In genomic region chr10:69461327-69462025, GRCh38 we compare ENCODE assay signal across 16 cellular contexts. TPM values are rescaled to one million over a fixed set of nuclear protein-coding genes. Genes with fewer than 3 reads are reported as not detected.
DNase-seq lines count a peak whose midpoint lies in the region; ATAC-seq and TF ChIP-seq lines count a peak whose summit lies in the region.
"Had no signal": no experiment of that assay in that cellular context is flagged by ENCODE, and none has a peak within 500 bp of the region (broad histone marks: within the 10 kb centered on the region; RNA-seq: fewer than 3 reads in every experiment).

No MANE protein-coding gene starts in this region.

- no peak overlapping the region for H2AK5ac ChIP-seq in trophoblast cell (ENCODE audit: low read length)

- H3K27ac ChIP-seq in trophoblast cell (ENCODE audit: low read depth, low read length) (no peak overlapping the region), upper lobe of right lung (peak overlapping the region; percentile 30), brain microvascular endothelial cell (no peak overlapping the region)

- peaks cover 16% of the 10 kb centered on the region for H3K79me1 ChIP-seq in trophoblast cell (ENCODE audit: low read length)

- H4K91ac ChIP-seq in trophoblast cell (ENCODE audit: low read depth, low read length): no peak overlapping the region

- peak overlapping the region; percentile 6 for H2BK12ac ChIP-seq in trophoblast cell (ENCODE audit: low read length)

- H3K36me3 ChIP-seq in trophoblast cell (ENCODE audit: control insufficient read depth in 1 of 2, insufficient read depth in 2 of 2, low read length in 2 of 2) (no peaks in the 10 kb centered on the region), upper lobe of right lung (no peaks in the 10 kb centered on the region), brain microvascular endothelial cell (replicated peaks) (no peaks in the 10 kb centered on the region)
- H3K36me3 ChIP-seq: adrenal gland had no signal

- H4K8ac ChIP-seq in trophoblast cell (ENCODE audit: low read depth, low read length): no peak overlapping the region

- H2BK120ac ChIP-seq in trophoblast cell (ENCODE audit: insufficient read depth, low read length, poor library complexity): no peak overlapping the region

- H3K27ac Mint-ChIP-seq in activated T-helper 17 cell treated with anti-CD3 and anti-CD28 coated beads, Interleukin-2, amount 50 U/mL, for 72 hours: peak overlapping the region; percentile 80
- H3K27ac Mint-ChIP-seq: activated T-helper 2 cell treated with anti-CD3 and anti-CD28 coated beads, Interferon-gamma antibody, Interleukin-2, Interleukin-4, amounts not matched to agents 10 μg/mL and 5 μg/mL and 100 μg/mL, durations not matched to agents 14 hours and 24 hours and 36 hours had no signal

- peak overlapping the region; percentile 44 for H3K18ac ChIP-seq in trophoblast cell (ENCODE audit: low read length)

- H3K9me3 ChIP-seq in trophoblast cell (ENCODE audit: insufficient read depth, low read depth, low read length): peaks cover 2% of the 10 kb centered on the region
- no peaks in the 10 kb centered on the region for H3K9me3 ChIP-seq in upper lobe of right lung
- H3K9me3 ChIP-seq: adrenal gland had no signal

- TF ChIP-seq CTCF in upper lobe of right lung (IDR thresholded peaks at IDR 0.05) (no peak), brain microvascular endothelial cell (IDR thresholded peaks at IDR 0.05; ENCODE audit: low read depth, low read length, missing control alignments) (no peak)

- H3K4me3 ChIP-seq in trophoblast cell (ENCODE audit: low read depth, low read length) (no peak overlapping the region), upper lobe of right lung (no peak overlapping the region), brain microvascular endothelial cell (ENCODE audit: low read depth, low read length) (no peak overlapping the region)
- H3K4me3 ChIP-seq: adrenal gland had no signal

- no peaks in the 10 kb centered on the region for H3K36me3 Mint-ChIP-seq in activated T-helper 17 cell treated with anti-CD3 and anti-CD28 coated beads, Interleukin-2, amount 50 U/mL, for 72 hours (ENCODE audit: low read depth)

- no peaks in the 10 kb centered on the region for H3K27me3 ChIP-seq in trophoblast cell (ENCODE audit: insufficient read depth, low read length)
- H3K27me3 ChIP-seq in upper lobe of right lung: no peaks in the 10 kb centered on the region
- H3K27me3 ChIP-seq in brain microvascular endothelial cell (replicated peaks): no peaks in the 10 kb centered on the region
- H3K27me3 ChIP-seq: adrenal gland had no signal

- H3K4ac ChIP-seq in trophoblast cell (ENCODE audit: low read depth, low read length): peak overlapping the region; percentile 29

- no peak overlapping the region for H3K23ac ChIP-seq in trophoblast cell (ENCODE audit: low read length)

- intact Hi-C loops in left cardiac atrium (cut with DNase I): no loop called here
- intact Hi-C loops in upper lobe of right lung (cut with DNase I): no loop called here

- WGBS in trophoblast cell (ENCODE audit: extremely low coverage, insufficient coverage, insufficient read length): no CpG with 5 or more reads among the region's 5 CpGs

- no peak overlapping the region for H2BK5ac ChIP-seq in trophoblast cell (ENCODE audit: low read depth, low read length, poor library complexity)

- no peak overlapping the region for H3K9ac ChIP-seq in trophoblast cell (ENCODE audit: low read length)

- H3K14ac ChIP-seq in trophoblast cell (ENCODE audit: low read length): peak overlapping the region; percentile 28

- DNase-seq in left cardiac atrium (no peak), trophoblast cell (no peak), upper lobe of right lung (no peak), nucleus accumbens (lab: John Stamatoyannopoulos, UW) (no peak), brain microvascular endothelial cell (no peak)
- DNase-seq in activated CD4-positive, CD25-positive, alpha-beta regulatory T cell (lab: John Stamatoyannopoulos, UW): no peak
- DNase-seq: activated CD8-positive, alpha-beta T cell treated with anti-CD3 and anti-CD28 coated beads for 36 hours; adrenal gland; cerebellar nuclear complex; NCI-H1694; NCI-H510A treated with DMSO at 0.1 percent for 48 hours; OCI-M1 had no signal

- H2AFZ ChIP-seq in trophoblast cell (ENCODE audit: insufficient read depth, low read length, poor library complexity): no peak overlapping the region

- no peaks in the 10 kb centered on the region for H3K27me3 Mint-ChIP-seq in activated T-helper 17 cell treated with anti-CD3 and anti-CD28 coated beads, Interleukin-2, amount 50 U/mL, for 72 hours
- H3K27me3 Mint-ChIP-seq: activated CD8-positive, alpha-beta T cell treated with anti-CD3 and anti-CD28 coated beads for 36 hours had no signal

- in situ Hi-C loops in brain microvascular endothelial cell (cut with HindIII; ENCODE audit: low pct_ligation_motif_present, low sequenced_read_pairs): no loop called here

- H3K9me3 Mint-ChIP-seq in activated T-helper 17 cell treated with anti-CD3 and anti-CD28 coated beads, Interleukin-2, amount 50 U/mL, for 72 hours: no peaks in the 10 kb centered on the region
- H3K9me3 Mint-ChIP-seq: activated CD8-positive, alpha-beta T cell treated with anti-CD3 and anti-CD28 coated beads for 36 hours; activated T-helper 2 cell treated with anti-CD3 and anti-CD28 coated beads, Interferon-gamma antibody, Interleukin-2, Interleukin-4, amounts not matched to agents 10 μg/mL and 5 μg/mL and 100 μg/mL, durations not matched to agents 14 hours and 24 hours and 36 hours had no signal

- H4K12ac ChIP-seq in trophoblast cell (ENCODE audit: low read depth, low read length): no peak overlapping the region

- H3K4me1 ChIP-seq in trophoblast cell (ENCODE audit: control insufficient read depth in 1 of 2, insufficient read depth in 2 of 2, low read length in 2 of 2) (peaks cover 33 to 41% of the 10 kb centered on the region in 2 experiments), upper lobe of right lung (peaks cover 56% of the 10 kb centered on the region)

- H3K4me1 Mint-ChIP-seq in activated T-helper 17 cell treated with anti-CD3 and anti-CD28 coated beads, Interleukin-2, amount 50 U/mL, for 72 hours: peaks cover 36% of the 10 kb centered on the region

- ATAC-seq in activated T-helper 17 cell treated with anti-CD3 and anti-CD28 coated beads, Interleukin-2, amount 50 U/mL, for 72 hours (replicated peaks): no peak
- peak; percentile 26 to 50 for ATAC-seq in left cardiac atrium
- ATAC-seq in upper lobe of right lung: no peak
- ATAC-seq: activated CD8-positive, alpha-beta T cell treated with anti-CD3 and anti-CD28 coated beads for 36 hours had no signal

- H3K79me2 ChIP-seq in trophoblast cell (ENCODE audit: control insufficient read depth, insufficient read depth, low read length, poor library complexity): peaks cover 3% of the 10 kb centered on the region

- no peak overlapping the region for H3K4me2 ChIP-seq in trophoblast cell (ENCODE audit: low read length)

- peak overlapping the region; percentile 44 for H3K4me3 Mint-ChIP-seq in activated T-helper 17 cell treated with anti-CD3 and anti-CD28 coated beads, Interleukin-2, amount 50 U/mL, for 72 hours
- H3K4me3 Mint-ChIP-seq: activated CD8-positive, alpha-beta T cell treated with anti-CD3 and anti-CD28 coated beads for 36 hours had no signal

RNA-seq across cellular contexts. Expression of gene TSPAN15, which starts 10.2 kb away (rescaled TPM):
- total RNA-seq in activated T-helper 17 cell treated with anti-CD3 and anti-CD28 coated beads, Interleukin-2, amount 50 U/mL, for 72 hours: 10 to 100 TPM in 1 of 2 donors, 1 to 10 TPM in 1; 4.9 to 12.7 TPM
- total RNA-seq in left cardiac atrium (10 to 100 TPM; 11.0 to 17.3 TPM), upper lobe of right lung (47.3 TPM)
- 19.1 and 19.5 TPM in 2 replicates for polyA plus RNA-seq in trophoblast cell (2013)

RNA-seq across cellular contexts. Expression of gene TACR2, which starts 44.8 kb away (rescaled TPM):
- not detected for total RNA-seq in activated T-helper 17 cell treated with anti-CD3 and anti-CD28 coated beads, Interleukin-2, amount 50 U/mL, for 72 hours
- under 1 TPM; 0.24 to 0.31 TPM for total RNA-seq in left cardiac atrium
- 0.07 and 0.10 TPM in 2 replicates for polyA plus RNA-seq in trophoblast cell (2013)
- 0.90 TPM for total RNA-seq in upper lobe of right lung
- total RNA-seq: activated CD8-positive, alpha-beta T cell treated with anti-CD3 and anti-CD28 coated beads for 36 hours; activated T-helper 2 cell treated with anti-CD3 and anti-CD28 coated beads, Interferon-gamma antibody, Interleukin-2, Interleukin-4, amounts not matched to agents 10 μg/mL and 5 μg/mL and 100 μg/mL, durations not matched to agents 14 hours and 24 hours and 36 hours; Daoy; HT1080 had no signal

Comparison
In these comparisons a context has a peak if more than half of its experiments do, and no peak if none do; other contexts are left out.
1. ATAC-seq: peak in left cardiac atrium (2 of 2); none in activated T-helper 17 cell treated with anti-CD3 and anti-CD28 coated beads, Interleukin-2, amount 50 U/mL, for 72 hours (single experiment) and upper lobe of right lung (single experiment).